In genomic region chr1:41389009-41389408, GRCh38 we compare ENCODE assay signal across 36 cellular contexts. TPM values are rescaled to one million over a fixed set of nuclear protein-coding genes. Genes with fewer than 3 reads are reported as not detected.
"Had no signal": no experiment of that assay in that cellular context is flagged by ENCODE, and none has a peak within 500 bp of the region (broad histone marks: within the 10 kb centered on the region; RNA-seq: fewer than 3 reads in every experiment).

No MANE protein-coding gene starts in this region.

- ATAC-seq: activated naive CD4-positive, alpha-beta T cell treated with anti-CD3 and anti-CD28 coated beads, Interleukin-2, amount 50 U/mL, for 72 hours; activated T-cell treated with anti-CD3 and anti-CD28 coated beads, Interleukin-2, amount 50 U/mL, for 4 hours; body of pancreas; PC-3; Right ventricle myocardium inferior had no signal

- H3K36me3 ChIP-seq: adrenal gland, MG63, Peyer's patch had no signal

- H3K4me1 Mint-ChIP-seq: activated CD4-positive, alpha-beta T cell treated with anti-CD3 and anti-CD28 coated beads, Interleukin-2, amount 10 ng/mL, durations not matched to agents 24 days and 14 days had no signal

- H3K9me3 ChIP-seq: adrenal gland, body of pancreas, MG63, Peyer's patch had no signal

- H3K4me3 ChIP-seq: adrenal gland, body of pancreas, MG63, Peyer's patch had no signal

- H3K27ac Mint-ChIP-seq: activated CD4-positive, alpha-beta T cell treated with anti-CD3 and anti-CD28 coated beads, Interleukin-2, amount 10 ng/mL, durations not matched to agents 24 days and 14 days; activated naive CD4-positive, alpha-beta T cell treated with anti-CD3 and anti-CD28 coated beads for 36 hours; activated naive CD4-positive, alpha-beta T cell treated with anti-CD3 and anti-CD28 coated beads, Interleukin-2, amount 50 U/mL, for 72 hours; activated T-helper 1 cell treated with anti-CD3 and anti-CD28 coated beads, Interleukin-12 subunit alpha, Interleukin-12 subunit beta, Interleukin-2, Interleukin-4 antibody, amounts not matched to agents 30 ng/mL and 10 ng/mL and 1 ng/mL, durations not matched to agents 14 hours and 24 hours and 36 hours had no signal

- DNase-seq: activated CD4-positive, alpha-beta T cell treated with anti-CD3 and anti-CD28 coated beads, Interleukin-2, amount 10 ng/mL, durations not matched to agents 24 days and 14 days; activated CD4-positive, alpha-beta T cell treated with anti-CD3 and anti-CD28 coated beads, Interleukin-2, amount 50 U/mL, for 48 hours; activated CD4-positive, CD25-positive, alpha-beta regulatory T cell; activated CD8-positive, alpha-beta memory T cell treated with anti-CD3 and anti-CD28 coated beads, Interleukin-2, amount 50 U/mL, for 4 hours; activated gamma-delta T cell treated with Interleukin-2 at 50 U/mL for 16 hours; activated naive CD4-positive, alpha-beta T cell treated with anti-CD3 and anti-CD28 coated beads for 36 hours; activated T-cell treated with anti-CD3 and anti-CD28 coated beads for 4 hours; activated T-cell treated with anti-CD3 and anti-CD28 coated beads, Interleukin-2, amount 50 U/mL, for 4 hours; adrenal gland; body of pancreas; central memory CD4-positive, alpha-beta T cell; Kasumi-1; MG63; NCI-H1048; NCI-H1105 treated with DMSO at 0.1 percent for 48 hours; NCI-H1436; NCI-H1694; NCI-H1930; NCI-H2081 treated with DMSO at 0.1 percent for 48 hours; NCI-H345; NCI-H524 treated with DMSO at 0.1 percent for 48 hours; NCI-H748 treated with DMSO at 0.1 percent for 48 hours; NK-92 treated with Interleukin-12 subunit alpha and Interleukin-12 subunit beta, amount 100 ng/mL, for 24 hours; PC-3; Peyer's patch; RPMI8226; SIG-M5; SW 1271; T-helper 1 cell; T-helper 2 cell; T-helper 9 cell; WERI-Rb-1 had no signal

- H3K27me3 ChIP-seq: adrenal gland, body of pancreas, MG63, Peyer's patch had no signal

- H3K4me3 Mint-ChIP-seq: activated CD4-positive, alpha-beta T cell treated with anti-CD3 and anti-CD28 coated beads, Interleukin-2, amount 10 ng/mL, durations not matched to agents 24 days and 14 days; activated naive CD4-positive, alpha-beta T cell treated with anti-CD3 and anti-CD28 coated beads for 36 hours; activated T-cell treated with anti-CD3 and anti-CD28 coated beads, Interleukin-2, amount 50 U/mL, for 4 hours; activated T-helper 1 cell treated with anti-CD3 and anti-CD28 coated beads, Interleukin-12 subunit alpha, Interleukin-12 subunit beta, Interleukin-2, Interleukin-4 antibody, amounts not matched to agents 30 ng/mL and 10 ng/mL and 1 ng/mL, durations not matched to agents 14 hours and 24 hours and 36 hours had no signal

- H3K27ac ChIP-seq: adrenal gland, Peyer's patch, WERI-Rb-1 had no signal

- H3K9me3 Mint-ChIP-seq: activated CD4-positive, alpha-beta T cell treated with anti-CD3 and anti-CD28 coated beads, Interleukin-2, amount 10 ng/mL, durations not matched to agents 24 days and 14 days; activated naive CD4-positive, alpha-beta T cell treated with anti-CD3 and anti-CD28 coated beads for 36 hours; activated naive CD4-positive, alpha-beta T cell treated with anti-CD3 and anti-CD28 coated beads, Interleukin-2, amount 50 U/mL, for 72 hours; activated T-cell treated with anti-CD3 and anti-CD28 coated beads, Interleukin-2, amount 50 U/mL, for 4 hours; activated T-helper 1 cell treated with anti-CD3 and anti-CD28 coated beads, Interleukin-12 subunit alpha, Interleukin-12 subunit beta, Interleukin-2, Interleukin-4 antibody, amounts not matched to agents 30 ng/mL and 10 ng/mL and 1 ng/mL, durations not matched to agents 14 hours and 24 hours and 36 hours had no signal

RNA-seq across cellular contexts. Expression of gene FOXO6, which starts 27.8 kb away (rescaled TPM):
- total RNA-seq: activated CD4-positive, alpha-beta T cell treated with anti-CD3 and anti-CD28 coated beads, Interleukin-2, amount 10 ng/mL, durations not matched to agents 24 days and 14 days; activated T-helper 1 cell treated with anti-CD3 and anti-CD28 coated beads, Interleukin-12 subunit alpha, Interleukin-12 subunit beta, Interleukin-2, Interleukin-4 antibody, amounts not matched to agents 30 ng/mL and 10 ng/mL and 1 ng/mL, durations not matched to agents 14 hours and 24 hours and 36 hours; bronchial epithelial cell had no signal
